Comparison of ENCODE assay signal across 1 cellular context in genomic region chr20:32789896-32790750, GRCh38.
TF ChIP-seq lines count a peak whose summit lies in the region.

No MANE protein-coding gene starts in this region.

TF ChIP-seq in K562, 482 proteins besides CTCF, POLR2A, EP300 and RAD21 (continued from another document):
- TF ChIP-seq, protein P1, sequence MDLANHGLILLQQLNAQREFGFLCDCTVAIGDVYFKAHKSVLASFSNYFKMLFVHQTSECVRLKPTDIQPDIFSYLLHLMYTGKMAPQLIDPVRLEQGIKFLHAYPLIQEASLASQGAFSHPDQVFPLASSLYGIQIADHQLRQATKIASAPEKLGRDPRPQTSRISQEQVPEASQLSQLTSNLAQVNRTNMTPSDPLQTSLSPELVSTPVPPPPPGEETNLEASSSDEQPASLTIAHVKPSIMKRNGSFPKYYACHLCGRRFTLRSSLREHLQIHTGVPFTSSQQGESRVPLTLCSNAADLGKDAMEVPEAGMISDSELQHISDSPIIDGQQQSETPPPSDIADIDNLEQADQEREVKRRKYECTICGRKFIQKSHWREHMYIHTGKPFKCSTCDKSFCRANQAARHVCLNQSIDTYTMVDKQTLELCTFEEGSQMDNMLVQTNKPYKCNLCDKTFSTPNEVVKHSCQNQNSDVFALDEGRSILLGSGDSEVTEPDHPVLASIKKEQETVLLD (IDR thresholded peaks at IDR 0.05) = no peak
- TF ChIP-seq RBFOX2 (IDR thresholded peaks at IDR 0.05; ENCODE audit: low read depth, low read length) (no peak), NFATC3 (IDR thresholded peaks at IDR 0.05) (no peak), CC2D1A (IDR thresholded peaks at IDR 0.05) (0 out of 2 replicates have a peak, but pooled peaks have one; percentile 14), NONO (IDR thresholded peaks at IDR 0.05; ENCODE audit: low read depth in 2 of 2, low read length in 1 of 2) (no peak), TGIF2 (CRISPR knock-in tag; IDR thresholded peaks at IDR 0.05) (no peak), MYC (IDR thresholded peaks at IDR 0.05; ENCODE audit: low read depth, low read length) (0 out of 2 replicates have a peak, but pooled peaks have one; percentile 21), MYC (CRISPR knock-in tag; IDR thresholded peaks at IDR 0.05; ENCODE audit: borderline replicate concordance, low read depth) (no peak), ZNF165 (CRISPR knock-in tag; IDR thresholded peaks at IDR 0.05; ENCODE audit: borderline replicate concordance) (no peak), SMC3 (conservative IDR thresholded peaks at IDR 0.05; ENCODE audit: insufficient read depth, low read depth, low read length) (peak; percentile 78), HBP1 (CRISPR knock-in tag; IDR thresholded peaks at IDR 0.05) (0 out of 2 replicates have a peak, but pooled peaks have one; percentile 30), XRCC5 (IDR thresholded peaks at IDR 0.05; ENCODE audit: low read depth, low read length) (peak; percentile 77; the same call in 1 of the 2 replicates)
- TF ChIP-seq, protein P2, sequence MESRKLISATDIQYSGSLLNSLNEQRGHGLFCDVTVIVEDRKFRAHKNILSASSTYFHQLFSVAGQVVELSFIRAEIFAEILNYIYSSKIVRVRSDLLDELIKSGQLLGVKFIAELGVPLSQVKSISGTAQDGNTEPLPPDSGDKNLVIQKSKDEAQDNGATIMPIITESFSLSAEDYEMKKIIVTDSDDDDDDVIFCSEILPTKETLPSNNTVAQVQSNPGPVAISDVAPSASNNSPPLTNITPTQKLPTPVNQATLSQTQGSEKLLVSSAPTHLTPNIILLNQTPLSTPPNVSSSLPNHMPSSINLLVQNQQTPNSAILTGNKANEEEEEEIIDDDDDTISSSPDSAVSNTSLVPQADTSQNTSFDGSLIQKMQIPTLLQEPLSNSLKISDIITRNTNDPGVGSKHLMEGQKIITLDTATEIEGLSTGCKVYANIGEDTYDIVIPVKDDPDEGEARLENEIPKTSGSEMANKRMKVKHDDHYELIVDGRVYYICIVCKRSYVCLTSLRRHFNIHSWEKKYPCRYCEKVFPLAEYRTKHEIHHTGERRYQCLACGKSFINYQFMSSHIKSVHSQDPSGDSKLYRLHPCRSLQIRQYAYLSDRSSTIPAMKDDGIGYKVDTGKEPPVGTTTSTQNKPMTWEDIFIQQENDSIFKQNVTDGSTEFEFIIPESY (CRISPR knock-in tag; IDR thresholded peaks at IDR 0.05) = no peak
- TF ChIP-seq, protein P3, sequence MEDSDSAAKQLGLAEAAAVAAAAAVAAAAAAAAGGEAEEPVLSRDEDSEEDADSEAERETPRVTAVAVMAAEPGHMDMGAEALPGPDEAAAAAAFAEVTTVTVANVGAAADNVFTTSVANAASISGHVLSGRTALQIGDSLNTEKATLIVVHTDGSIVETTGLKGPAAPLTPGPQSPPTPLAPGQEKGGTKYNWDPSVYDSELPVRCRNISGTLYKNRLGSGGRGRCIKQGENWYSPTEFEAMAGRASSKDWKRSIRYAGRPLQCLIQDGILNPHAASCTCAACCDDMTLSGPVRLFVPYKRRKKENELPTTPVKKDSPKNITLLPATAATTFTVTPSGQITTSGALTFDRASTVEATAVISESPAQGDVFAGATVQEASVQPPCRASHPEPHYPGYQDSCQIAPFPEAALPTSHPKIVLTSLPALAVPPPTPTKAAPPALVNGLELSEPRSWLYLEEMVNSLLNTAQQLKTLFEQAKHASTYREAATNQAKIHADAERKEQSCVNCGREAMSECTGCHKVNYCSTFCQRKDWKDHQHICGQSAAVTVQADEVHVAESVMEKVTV (CRISPR knock-in tag; IDR thresholded peaks at IDR 0.05) = peak; percentile 44; the same call in 1 of the 2 replicates
- TF ChIP-seq, protein P4, sequence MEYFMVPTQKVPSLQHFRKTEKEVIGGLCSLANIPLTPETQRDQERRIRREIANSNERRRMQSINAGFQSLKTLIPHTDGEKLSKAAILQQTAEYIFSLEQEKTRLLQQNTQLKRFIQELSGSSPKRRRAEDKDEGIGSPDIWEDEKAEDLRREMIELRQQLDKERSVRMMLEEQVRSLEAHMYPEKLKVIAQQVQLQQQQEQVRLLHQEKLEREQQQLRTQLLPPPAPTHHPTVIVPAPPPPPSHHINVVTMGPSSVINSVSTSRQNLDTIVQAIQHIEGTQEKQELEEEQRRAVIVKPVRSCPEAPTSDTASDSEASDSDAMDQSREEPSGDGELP (CRISPR knock-in tag; IDR thresholded peaks at IDR 0.05; ENCODE audit: borderline replicate concordance) = peak; percentile 41; the same call in 1 of the 2 replicates
